In genomic region chr1:225111000-225111399, GRCh38 we compare ENCODE assay signal across 31 cellular contexts.
"Had no signal": no experiment of that assay in that cellular context is flagged by ENCODE, and none has a peak within 500 bp of the region (broad histone marks: within the 10 kb centered on the region; RNA-seq: fewer than 3 reads in every experiment).

No MANE protein-coding gene starts in this region.

- H3K36me3 ChIP-seq: ascending aorta, cardiac muscle cell, WERI-Rb-1 had no signal

- H3K4me1 ChIP-seq: ascending aorta had no signal

- ATAC-seq: activated CD4-positive, alpha-beta T cell treated with anti-CD3 and anti-CD28 coated beads for 36 hours; activated CD4-positive, CD25-positive, alpha-beta regulatory T cell treated with anti-CD3 and anti-CD28 coated beads, Interleukin-2, amount 50 U/mL, for 24 hours; activated CD8-positive, alpha-beta memory T cell treated with anti-CD3 and anti-CD28 coated beads, Interleukin-2, amount 10 ng/mL, durations not matched to agents 7 days and 5 days; activated CD8-positive, alpha-beta T cell treated with anti-CD3 and anti-CD28 coated beads, Interleukin-2, amount 10 ng/mL, durations not matched to agents 7 days and 5 days; activated naive CD8-positive, alpha-beta T cell treated with anti-CD3 and anti-CD28 coated beads, Interleukin-2, amount 50 U/mL, for 24 hours; WTC11 had no signal

- H3K27ac ChIP-seq: ascending aorta, cardiac muscle cell, WERI-Rb-1 had no signal

- H3K27me3 ChIP-seq: ascending aorta, cardiac muscle cell had no signal

- DNase-seq: activated CD4-positive, alpha-beta memory T cell treated with anti-CD3 and anti-CD28 coated beads, Interleukin-2, amount 10 ng/mL, durations not matched to agents 7 days and 5 days; activated CD4-positive, alpha-beta T cell treated with anti-CD3 and anti-CD28 coated beads for 1 hour; activated CD4-positive, alpha-beta T cell treated with anti-CD3 and anti-CD28 coated beads for 36 hours; activated CD4-positive, alpha-beta T cell treated with anti-CD3 and anti-CD28 coated beads for 48 hours; activated CD4-positive, alpha-beta T cell treated with anti-CD3 and anti-CD28 coated beads, Interleukin-2, amount 10 ng/mL, durations not matched to agents 7 days and 5 days; activated CD4-positive, alpha-beta T cell treated with anti-CD3 and anti-CD28 coated beads, Interleukin-2, amount 50 U/mL, for 48 hours; activated CD4-positive, CD25-positive, alpha-beta regulatory T cell; activated CD8-positive, alpha-beta memory T cell treated with anti-CD3 and anti-CD28 coated beads for 24 hours; activated CD8-positive, alpha-beta memory T cell treated with anti-CD3 and anti-CD28 coated beads, Interleukin-2, amount 10 ng/mL, durations not matched to agents 7 days and 5 days; activated CD8-positive, alpha-beta memory T cell treated with anti-CD3 and anti-CD28 coated beads, Interleukin-2, amount 50 U/mL, for 48 hours; activated CD8-positive, alpha-beta T cell treated with anti-CD3 and anti-CD28 coated beads, Interleukin-2, amount 10 ng/mL, durations not matched to agents 7 days and 5 days; activated effector memory CD4-positive, alpha-beta T cell treated with Interleukin-2 at 50 U/mL for 16 hours; activated gamma-delta T cell; activated naive CD4-positive, alpha-beta T cell treated with anti-CD3 and anti-CD28 coated beads, Interleukin-2, amount 10 ng/mL, durations not matched to agents 7 days and 5 days; activated naive CD4-positive, alpha-beta T cell treated with Interleukin-2 at 50 U/mL for 16 hours; activated naive CD8-positive, alpha-beta T cell treated with anti-CD3 and anti-CD28 coated beads, Interleukin-2, amount 10 ng/mL, durations not matched to agents 7 days and 5 days; activated naive CD8-positive, alpha-beta T cell treated with anti-CD3 and anti-CD28 coated beads, Interleukin-2, amount 50 U/mL, for 24 hours; activated T-cell treated with anti-CD3 and anti-CD28 coated beads, Interleukin-2, amount 50 U/mL, for 24 hours; activated T-cell treated with anti-CD3 and anti-CD28 coated beads, Interleukin-2, amount 50 U/mL, for 48 hours; amygdala; anterior cingulate cortex; caudate nucleus; cerebellar nuclear complex; T-helper 2 cell; T-helper 9 cell; WERI-Rb-1 had no signal

- H3K4me3 ChIP-seq: ascending aorta, cardiac muscle cell had no signal

- H3K9me3 ChIP-seq: ascending aorta had no signal

- FAIRE-seq: bronchial epithelial cell had no signal
